ENCODE assay signal across 2 cellular contexts in genomic region chr19:58196911-58197616, GRCh38.
TF ChIP-seq lines count a peak whose summit lies in the region.

No MANE protein-coding gene starts in this region.

TF ChIP-seq in Ishikawa, 13 proteins besides CTCF, POLR2A, EP300 and RAD21 (continued from another document):
- TF ChIP-seq USF1 (IDR thresholded peaks at IDR 0.05) (peak; percentile 60), REST (IDR thresholded peaks at IDR 0.05; ENCODE audit: low read depth) (no peak), ZBTB7A (IDR thresholded peaks at IDR 0.05; ENCODE audit: low read depth) (no peak), NFIC (IDR thresholded peaks at IDR 0.05) (no peak)

TF ChIP-seq in SK-N-SH, 30 proteins besides CTCF, POLR2A, EP300 and RAD21 (continued from another document):
- TF ChIP-seq ZBTB33 (IDR thresholded peaks at IDR 0.05; ENCODE audit: borderline replicate concordance, low read depth) (no peak), FOXM1 (IDR thresholded peaks at IDR 0.05; ENCODE audit: low read depth) (no peak), NFIC (IDR thresholded peaks at IDR 0.05; ENCODE audit: borderline replicate concordance) (no peak), ELF1 (IDR thresholded peaks at IDR 0.05) (no peak), GABPA (IDR thresholded peaks at IDR 0.05; ENCODE audit: low read depth) (no peak)
